ENCODE assay signal across 9 cellular contexts in the genomic region with DNA sequence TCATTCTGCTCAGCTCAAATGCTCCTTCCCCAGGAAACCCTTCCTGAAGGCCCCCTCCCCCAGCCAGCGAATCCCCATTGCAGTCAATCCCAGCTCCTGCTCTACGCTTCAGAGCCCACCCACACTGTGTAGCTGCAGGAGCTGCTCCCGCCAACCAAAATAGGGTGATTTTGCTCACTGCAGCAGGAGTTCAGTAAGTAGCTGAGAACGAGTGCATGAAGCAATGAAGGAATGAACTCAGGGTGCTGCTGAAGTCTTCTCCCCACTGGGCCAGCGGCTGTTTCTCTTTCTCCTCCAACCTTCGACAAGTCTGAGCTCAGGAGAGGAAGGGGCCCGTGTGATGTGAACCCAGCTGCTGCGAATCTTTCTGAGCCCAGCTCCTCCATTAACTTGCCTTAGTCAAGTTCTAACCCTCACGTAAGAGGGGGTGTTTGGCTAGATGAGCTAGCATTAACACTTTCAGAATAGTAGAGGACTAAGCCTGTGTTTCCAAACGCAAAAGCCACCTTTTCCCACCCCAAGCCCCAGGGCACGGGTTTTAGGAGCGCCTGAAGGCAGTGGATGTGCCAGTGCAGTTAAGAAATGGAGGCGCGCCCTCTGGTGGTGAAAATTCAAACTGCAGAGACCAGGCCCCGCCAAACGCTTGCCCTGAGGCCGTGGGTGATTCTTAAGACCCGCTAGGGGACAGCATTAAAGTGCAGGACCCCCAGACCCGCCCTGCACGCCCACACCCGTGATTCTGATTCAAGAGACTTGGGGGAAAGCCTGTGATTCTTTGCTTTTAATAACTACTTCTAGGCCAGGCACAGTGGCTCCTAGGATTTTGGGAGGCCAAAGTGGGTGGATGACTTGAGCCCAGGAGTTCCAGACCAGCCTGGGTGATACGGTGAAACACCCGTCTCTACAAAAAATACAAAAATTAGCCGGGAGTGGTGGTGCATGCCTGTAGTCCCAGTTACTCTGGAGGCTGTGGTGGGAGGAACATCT. TPM values are rescaled to one million over a fixed set of nuclear protein-coding genes. Genes with fewer than 3 reads are reported as not detected.
DNase-seq lines count a peak whose midpoint lies in the region; ATAC-seq, FAIRE-seq and TF ChIP-seq lines count a peak whose summit lies in the region.
"Had no signal": no experiment of that assay in that cellular context is flagged by ENCODE, and none has a peak within 500 bp of the region (broad histone marks: within the 10 kb centered on the region; RNA-seq: fewer than 3 reads in every experiment).

No MANE protein-coding gene starts in this region.

- 31% methylated on average over 24 of the region's 24 CpGs for WGBS in liver

- no peak overlapping the region for H3K9ac ChIP-seq in liver (ENCODE audit: low read depth in 1 of 2, low read length in 2 of 2)

- no peak for TF ChIP-seq POLR2A in GM12892 (IDR thresholded peaks at IDR 0.05; ENCODE audit: low read depth, low read length)

- no peak for ATAC-seq in central memory CD8-positive, alpha-beta T cell (replicated peaks; ENCODE audit: extremely low read depth, poor library complexity, severe bottlenecking)

- no peak for DNase-seq in AG04449 (ENCODE audit: low read depth, low spot score)
- DNase-seq in GM12892 (ENCODE audit: insufficient read length) = peak; percentile 44
- peak; percentile 69 for DNase-seq in WERI-Rb-1
- DNase-seq in central memory CD8-positive, alpha-beta T cell (ENCODE audit: low spot score in 2 of 2) = peak; percentile 20 to 41
- DNase-seq in stimulated activated CD8-positive, alpha-beta memory T cell treated with anti-CD3 and anti-CD28 coated beads, Interleukin-12 subunit alpha, Interleukin-12 subunit beta, amount 100 ng/mL, for 24 hours (ENCODE audit: extremely low read depth) = peak; percentile 8
- DNase-seq in 8988T = no peak

- H3K27ac Mint-ChIP-seq in central memory CD8-positive, alpha-beta T cell (ENCODE audit: low read depth) = no peak overlapping the region

- CTCF ChIA-PET in AG04449 (lab: Yijun Ruan, JAX) = interaction anchor here (0.6 to 7.5 kb wide), 46 partner anchors 11 to 420 kb away, joined by 3 to 111 read pairs (median 5); partner anchors contain the start of genes IFI27L2 and SERPINA4

- FAIRE-seq in GM12892 (lab: Jason Lieb, UNC) = peak; percentile 38

- H3K4me1 ChIP-seq in liver (ENCODE audit: control insufficient read depth in 4 of 4, insufficient read depth in 4 of 4, low read length in 3 of 4) = peaks cover 6 to 17% (median 16%) of the 10 kb centered on the region in 4 donors

- no peaks in the 10 kb centered on the region for H3K4me1 Mint-ChIP-seq in central memory CD8-positive, alpha-beta T cell

- POLR2A ChIA-PET in AG04449 (lab: Yijun Ruan, JAX) = no interaction called here

- H3K4me3 Mint-ChIP-seq in central memory CD8-positive, alpha-beta T cell = no peak overlapping the region

- peak; percentile 83 for TF ChIP-seq CTCF in AG04449 (IDR thresholded peaks at IDR 0.05; ENCODE audit: insufficient read depth, low read length, missing control alignments)
- TF ChIP-seq CTCF in LNCAP (IDR thresholded peaks at IDR 0.05) = peak; percentile 94
- peak; percentile 82 for TF ChIP-seq CTCF in WERI-Rb-1 (IDR thresholded peaks at IDR 0.05; ENCODE audit: low read depth, low read length)
- peak; percentile 80 for TF ChIP-seq CTCF in liver (IDR thresholded peaks at IDR 0.05; ENCODE audit: low read depth, low read length, missing input control)

- peaks cover 5% of the 10 kb centered on the region for H3K9me3 Mint-ChIP-seq in central memory CD8-positive, alpha-beta T cell

- no peak overlapping the region for H3K27ac ChIP-seq in WERI-Rb-1
- H3K27ac ChIP-seq in liver (ENCODE audit: low read depth in 1 of 2, low read length in 2 of 2) = no peak overlapping the region

- H3K27me3 ChIP-seq in WERI-Rb-1 (ENCODE audit: insufficient read depth, low read depth, severe bottlenecking) (peaks cover 61% of the 10 kb centered on the region), liver (ENCODE audit: control insufficient read depth in 4 of 4, insufficient read depth in 4 of 4, low read length in 3 of 4) (no peaks in the 10 kb centered on the region)

- H3K36me3 ChIP-seq in WERI-Rb-1 (no peaks in the 10 kb centered on the region), liver (ENCODE audit: control insufficient read depth in 4 of 4, insufficient read depth in 3 of 4, low read depth in 1 of 4, low read length in 3 of 4) (no peaks in the 10 kb centered on the region)

- TF ChIP-seq RAD21 in liver (IDR thresholded peaks at IDR 0.05) = peak; percentile 69 to 79

- peaks cover 3% of the 10 kb centered on the region for H3K36me3 Mint-ChIP-seq in central memory CD8-positive, alpha-beta T cell (ENCODE audit: insufficient read depth)

- H3K9me3 ChIP-seq in WERI-Rb-1 (ENCODE audit: severe bottlenecking) (peaks cover 2% of the 10 kb centered on the region), liver (ENCODE audit: control insufficient read depth in 4 of 4, low read length in 3 of 4) (peaks cover 0 to 5% (median 2%) of the 10 kb centered on the region in 4 donors)

- peaks cover 75% of the 10 kb centered on the region for H3K27me3 Mint-ChIP-seq in central memory CD8-positive, alpha-beta T cell

- H3K4me3 ChIP-seq in AG04449 (ENCODE audit: low read depth, low read length) (no peak overlapping the region), WERI-Rb-1 (ENCODE audit: low read depth, low read length) (no peak overlapping the region), liver (ENCODE audit: low read depth in 1 of 3, low read length in 3 of 3) (no peak overlapping the region)

TF ChIP-seq in liver, 16 proteins besides CTCF, POLR2A, EP300 and RAD21:
- TF ChIP-seq, protein P1, sequence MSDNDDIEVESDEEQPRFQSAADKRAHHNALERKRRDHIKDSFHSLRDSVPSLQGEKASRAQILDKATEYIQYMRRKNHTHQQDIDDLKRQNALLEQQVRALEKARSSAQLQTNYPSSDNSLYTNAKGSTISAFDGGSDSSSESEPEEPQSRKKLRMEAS (IDR thresholded peaks at IDR 0.05) = no peak
- no peak for TF ChIP-seq GABPA (IDR thresholded peaks at IDR 0.05 in 1 of 2, conservative IDR thresholded peaks at IDR 0.05 in 1 of 2)

RNA-seq across cellular contexts. Expression of gene SERPINA4, which starts 11.9 kb away (rescaled TPM):
- polyA plus RNA-seq in GM12892 (2012; ENCODE audit: missing spikeins) = not detected
- total RNA-seq in liver = 100 to 1,000 TPM in 1 of 2 donors, 10 to 100 TPM in 1; 50.5 to 150 TPM
- polyA plus RNA-seq in liver = 10 to 100 TPM; 67.6 to 80.3 TPM
- total RNA-seq: pulmonary artery endothelial cell had no signal

RNA-seq across cellular contexts. Expression of gene SERPINA5, which starts 31.9 kb away (rescaled TPM):
- polyA plus RNA-seq in GM12892 (2012; ENCODE audit: missing spikeins) = not detected
- total RNA-seq in liver = 100 to 1,000 TPM in 1 of 2 donors, 10 to 100 TPM in 1; 45.7 to 250 TPM
- 100 to 1,000 TPM in 1 of 2 donors, 10 to 100 TPM in 1; 37.0 to 122 TPM for polyA plus RNA-seq in liver

RNA-seq across cellular contexts. Expression of gene SERPINA12, which starts 40.0 kb away (rescaled TPM):
- polyA plus RNA-seq in GM12892 (2012; ENCODE audit: missing spikeins) = not detected
- total RNA-seq in liver = not detected
- under 1 TPM in 1 of 2 donors, not detected in 1; 0.28 TPM for polyA plus RNA-seq in liver
- total RNA-seq: pulmonary artery endothelial cell had no signal

Comparison
In these comparisons a context has a peak if more than half of its experiments do, and no peak if none do; other contexts are left out.
1. DNase-seq: peak in GM12892 (single experiment), WERI-Rb-1 (single experiment), central memory CD8-positive, alpha-beta T cell (2 of 2) and stimulated activated CD8-positive, alpha-beta memory T cell treated with anti-CD3 and anti-CD28 coated beads, Interleukin-12 subunit alpha, Interleukin-12 subunit beta, amount 100 ng/mL, for 24 hours (single experiment); none in AG04449 (single experiment) and 8988T (single experiment).
2. Peak in every context shown above with its lines, with median percentiles within 50 percentile points of each other: CTCF ChIP-seq.